Comparison of ENCODE assay signal across 20 cellular contexts in the genomic region with DNA sequence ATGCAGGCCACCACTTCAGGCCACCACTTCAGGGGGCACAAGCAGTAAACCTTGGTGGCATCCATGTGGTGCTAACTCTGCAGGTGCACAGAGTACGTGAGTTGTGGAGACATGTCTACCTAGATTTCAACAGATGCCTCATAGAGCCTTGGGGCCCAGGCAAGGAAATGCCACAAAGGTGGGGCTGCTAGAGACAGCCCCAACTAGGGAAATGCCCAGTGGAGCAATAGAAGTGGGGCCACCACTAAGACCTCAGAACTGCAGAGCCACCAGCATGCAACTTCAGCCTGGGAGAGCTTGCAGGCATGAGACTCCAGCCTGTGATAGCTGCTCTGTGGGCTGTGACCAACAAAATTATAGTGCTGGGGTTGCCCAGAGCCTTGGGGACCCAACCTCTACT.
DNase-seq lines count a peak whose midpoint lies in the region; ATAC-seq, FAIRE-seq and TF ChIP-seq lines count a peak whose summit lies in the region.
"Had no signal": no experiment of that assay in that cellular context is flagged by ENCODE, and none has a peak within 500 bp of the region (broad histone marks: within the 10 kb centered on the region; RNA-seq: fewer than 3 reads in every experiment).

No MANE protein-coding gene starts in this region.

- H3K36me3 Mint-ChIP-seq in stimulated activated memory B cell treated with anti-CD40 and anti-IgM and Interleukin-4, amounts not matched to agents 10 μg/mL and 1 μg/mL and 100 μg/mL, for 72 hours, result peaks cover 68% of the 10 kb centered on the region

- H3K56ac ChIP-seq in H1 (replicated peaks; ENCODE audit: insufficient read length, low read depth, low read length), result no peak overlapping the region

- H3K27ac ChIP-seq in H1 (ENCODE audit: low read depth, low read length) (no peak overlapping the region), MM.1S (ENCODE audit: low read length) (no peak overlapping the region)
- H3K27ac ChIP-seq: A549, HL-60 had no signal

- no peak overlapping the region for H2BK20ac ChIP-seq in H1 (ENCODE audit: low read length)

- peak; percentile 37 for ATAC-seq in HG02798 (IDR thresholded peaks at IDR 0.05; ENCODE audit: poor library complexity, unreplicated experiment)
- peak; percentile 36 for ATAC-seq in stimulated activated memory B cell treated with anti-CD40 and anti-IgM and Interleukin-4, amounts not matched to agents 10 μg/mL and 1 μg/mL and 100 μg/mL, for 72 hours
- no peak for ATAC-seq in GM21619 (IDR thresholded peaks at IDR 0.05; ENCODE audit: unreplicated experiment)
- ATAC-seq in HG02610 (IDR thresholded peaks at IDR 0.05; ENCODE audit: unreplicated experiment), result no peak
- ATAC-seq: A549; CD8-positive, alpha-beta T cell; HCT116 had no signal

- H3K36me3 ChIP-seq in H1 (ENCODE audit: control insufficient read depth in 2 of 4, insufficient read depth in 4 of 4, low read length in 3 of 4), result no peaks in the 10 kb centered on the region; a peak in 1 of 8 replicates
- no peaks in the 10 kb centered on the region; the same call in 1 of the 2 replicates for H3K36me3 ChIP-seq in MM.1S (replicated peaks; ENCODE audit: insufficient read depth, low read length)

- no peaks in the 10 kb centered on the region for H4K20me1 ChIP-seq in H1 (replicated peaks in 1 of 2; ENCODE audit: control insufficient read depth in 1 of 2, insufficient read depth in 2 of 2, low read length in 2 of 2)
- no peaks in the 10 kb centered on the region for H4K20me1 ChIP-seq in MM.1S (ENCODE audit: insufficient read depth, low read length)

- no peak overlapping the region for H3K9ac ChIP-seq in H1 (replicated peaks in 1 of 4; ENCODE audit: extremely low read depth in 1 of 4, low read depth in 3 of 4, low read length in 3 of 4)
- H3K9ac ChIP-seq in MM.1S (ENCODE audit: low read length), result no peak overlapping the region

- H3K27ac Mint-ChIP-seq in stimulated activated memory B cell treated with anti-CD40 and anti-IgM and Interleukin-4, amounts not matched to agents 10 μg/mL and 1 μg/mL and 100 μg/mL, for 72 hours, result no peak overlapping the region
- H3K27ac Mint-ChIP-seq: CD14-positive monocyte; CD8-positive, alpha-beta T cell had no signal

- peaks cover 11% of the 10 kb centered on the region for H3K9me3 Mint-ChIP-seq in stimulated activated memory B cell treated with anti-CD40 and anti-IgM and Interleukin-4, amounts not matched to agents 10 μg/mL and 1 μg/mL and 100 μg/mL, for 72 hours

- H3K9me3 ChIP-seq in H1 (ENCODE audit: insufficient read depth in 2 of 2, low read depth in 1 of 2, low read length in 1 of 2) (no peaks in the 10 kb centered on the region), MM.1S (replicated peaks; ENCODE audit: insufficient read depth, low read length) (no peaks in the 10 kb centered on the region)

- no peak overlapping the region for H2BK12ac ChIP-seq in H1 (ENCODE audit: low read depth, low read length)

- H3K4me3 ChIP-seq in H1 (ENCODE audit: extremely low read depth in 1 of 4, insufficient read depth in 2 of 4, low read depth in 3 of 4, low read length in 4 of 4) (no peak overlapping the region), MM.1S (ENCODE audit: low read length) (no peak overlapping the region)
- H3K4me3 ChIP-seq: A549 had no signal

- no peaks in the 10 kb centered on the region for H3K79me1 ChIP-seq in H1 (ENCODE audit: low read depth, low read length)

- TF ChIP-seq RAD21 in H1 (IDR thresholded peaks at IDR 0.05 in 1 of 2, conservative IDR thresholded peaks at IDR 0.05 in 1 of 2; ENCODE audit: low read depth in 2 of 2, low read length in 2 of 2), result no peak

- H3K27me3 ChIP-seq in H1 (replicated peaks in 1 of 4; ENCODE audit: control insufficient read depth in 3 of 4, extremely low read depth in 1 of 4, insufficient read depth in 3 of 4, low read length in 3 of 4), result no peaks in the 10 kb centered on the region
- H3K27me3 ChIP-seq in MM.1S (replicated peaks; ENCODE audit: insufficient read depth, low read length), result no peaks in the 10 kb centered on the region

- 0 out of 2 replicates have a peak overlapping the region, but pooled peaks have one; percentile 48 for H2BK5ac ChIP-seq in H1 (ENCODE audit: low read depth, low read length)

- no peak overlapping the region for H2BK15ac ChIP-seq in H1 (ENCODE audit: low read length)

- no peak overlapping the region for H2AK5ac ChIP-seq in H1 (ENCODE audit: low read depth, low read length)

- DNase-seq in GM12892 (ENCODE audit: insufficient read length) (no peak), H1 (ENCODE audit: low read depth in 1 of 2, low spot score in 2 of 2) (no peak), MM.1S (no peak)
- DNase-seq: CD8-positive, alpha-beta T cell; COR-L47; DMS153; DMS79 treated with DMSO at 0.1 percent for 48 hours; EL; Karpas-422 had no signal

- CTCF ChIA-PET in H1 (lab: Charles Lee; ENCODE audit: partially characterized antibody), result no interaction called here

- no peaks in the 10 kb centered on the region for H3K4me1 Mint-ChIP-seq in stimulated activated memory B cell treated with anti-CD40 and anti-IgM and Interleukin-4, amounts not matched to agents 10 μg/mL and 1 μg/mL and 100 μg/mL, for 72 hours
- H3K4me1 Mint-ChIP-seq: CD14-positive monocyte had no signal

- H2BK120ac ChIP-seq in H1 (replicated peaks; ENCODE audit: low read depth, low read length), result no peak overlapping the region

- TF ChIP-seq POLR2A in GM12892 (IDR thresholded peaks at IDR 0.05; ENCODE audit: low read depth, low read length), result no peak
- no peak for TF ChIP-seq POLR2A in H1 (IDR thresholded peaks at IDR 0.05; ENCODE audit: control extremely low read depth in 1 of 2, low read depth in 2 of 2, low read length in 2 of 2)

- WGBS in H1 (ENCODE audit: extremely low coverage in 1 of 2, insufficient coverage in 1 of 2, insufficient read length in 1 of 2, insufficient replicate concordance in 2 of 2, low coverage in 1 of 2, low lambda C conversion rate in 2 of 2, missing lambda C conversion rate in 1 of 2), 2 experiments, result 100% methylated on average over 1 of the region's 1 CpG; no CpG with 5 or more reads in 1 of the 2 experiments

- no peaks in the 10 kb centered on the region for H3F3A ChIP-seq in MM.1S (ENCODE audit: insufficient read depth, low read length)

- no peak overlapping the region; the same call in 1 of the 2 replicates for H4K8ac ChIP-seq in H1 (ENCODE audit: extremely low read depth, insufficient read depth, low read length)

- H3K9me2 ChIP-seq in MM.1S (replicated peaks; ENCODE audit: insufficient read depth, low read length), result no peaks in the 10 kb centered on the region

- H3K4me1 ChIP-seq in H1 (replicated peaks in 1 of 4; ENCODE audit: control insufficient read depth in 3 of 4, insufficient read depth in 4 of 4, low read length in 3 of 4), result no peaks in the 10 kb centered on the region
- H3K4me1 ChIP-seq in MM.1S (ENCODE audit: low read length), result peaks cover 16% of the 10 kb centered on the region
- H3K4me1 ChIP-seq: A549 had no signal

- no peak overlapping the region for H3K4me3 Mint-ChIP-seq in stimulated activated memory B cell treated with anti-CD40 and anti-IgM and Interleukin-4, amounts not matched to agents 10 μg/mL and 1 μg/mL and 100 μg/mL, for 72 hours
- H3K4me3 Mint-ChIP-seq: CD14-positive monocyte; CD8-positive, alpha-beta T cell had no signal

- H4K91ac ChIP-seq in H1 (replicated peaks; ENCODE audit: insufficient read length, low read length), result no peak overlapping the region

- no peak overlapping the region for H3K23ac ChIP-seq in H1 (ENCODE audit: insufficient read length)

- H3K18ac ChIP-seq in H1 (ENCODE audit: extremely low read depth, low read length), result no peak overlapping the region

- FAIRE-seq in GM12892 (lab: Jason Lieb, UNC) (peak; percentile 17), H1 (lab: Jason Lieb, UNC) (no peak)
- FAIRE-seq: A549, D721Med, G401.6, H54 had no signal

- TF ChIP-seq CTCF in H1 (IDR thresholded peaks at IDR 0.05; ENCODE audit: control extremely low read depth in 1 of 3, insufficient read depth in 1 of 3, low read depth in 1 of 3, low read length in 3 of 3), result no peak
- TF ChIP-seq CTCF in MM.1S (IDR thresholded peaks at IDR 0.05; ENCODE audit: low read length), result no peak

- TF ChIP-seq EP300 in H1 (IDR thresholded peaks at IDR 0.05; ENCODE audit: borderline replicate concordance in 1 of 2, low read depth in 2 of 2, low read length in 2 of 2), result no peak

- H3K4me2 ChIP-seq in H1 (ENCODE audit: insufficient read depth in 1 of 2, low read depth in 2 of 2, low read length in 2 of 2) (no peak overlapping the region), MM.1S (ENCODE audit: low read depth, low read length) (no peak overlapping the region)
- H3K4me2 ChIP-seq: A549 had no signal

- no peak overlapping the region for H4K5ac ChIP-seq in H1 (ENCODE audit: insufficient read length, low read depth, low read length)

- no peak overlapping the region for H3K14ac ChIP-seq in H1 (ENCODE audit: insufficient read length)

- H3K4ac ChIP-seq in H1 (replicated peaks; ENCODE audit: insufficient read length, low read depth, low read length), result no peak overlapping the region

- H3K27me3 Mint-ChIP-seq in stimulated activated memory B cell treated with anti-CD40 and anti-IgM and Interleukin-4, amounts not matched to agents 10 μg/mL and 1 μg/mL and 100 μg/mL, for 72 hours, result no peaks in the 10 kb centered on the region

- H2AFZ ChIP-seq in H1 (ENCODE audit: low read length) (no peak overlapping the region), MM.1S (ENCODE audit: low read length) (no peak overlapping the region)

- H3K23me2 ChIP-seq in H1 (ENCODE audit: low read depth, low read length), result no peaks in the 10 kb centered on the region; the same call in 1 of the 2 replicates

- POLR2A ChIA-PET in H1 (lab: Charles Lee; ENCODE audit: partially characterized antibody), result no interaction called here

- H3K79me2 ChIP-seq in H1 (ENCODE audit: control insufficient read depth in 1 of 2, insufficient read depth in 2 of 2, low read length in 2 of 2), result no peaks in the 10 kb centered on the region
- H3K79me2 ChIP-seq in MM.1S (ENCODE audit: low read length), result peaks cover 44% of the 10 kb centered on the region

TF ChIP-seq in H1, 55 proteins besides CTCF, POLR2A, EP300 and RAD21 (continues in another document):
- TF ChIP-seq SAP30 (IDR thresholded peaks at IDR 0.05; ENCODE audit: insufficient read depth, insufficient replicate concordance, low read length) (no peak), BCL11A (IDR thresholded peaks at IDR 0.05; ENCODE audit: low read depth in 2 of 2, low read length in 2 of 2) (no peak), SIRT6 (IDR thresholded peaks at IDR 0.05; ENCODE audit: low read length) (no peak), ZNF274 (IDR thresholded peaks at IDR 0.05; ENCODE audit: borderline replicate concordance, extremely low read depth, low read length) (no peak), POLR2AphosphoS5 (IDR thresholded peaks at IDR 0.05; ENCODE audit: low read depth, low read length) (no peak), BRCA1 (IDR thresholded peaks at IDR 0.05; ENCODE audit: low read depth, low read length) (no peak), CEBPB (IDR thresholded peaks at IDR 0.05; ENCODE audit: low read depth, low read length) (no peak), YY1 (IDR thresholded peaks at IDR 0.05; ENCODE audit: low read depth, low read length) (no peak), ASH2L (IDR thresholded peaks at IDR 0.05; ENCODE audit: low read length) (no peak), HDAC2 (IDR thresholded peaks at IDR 0.05; ENCODE audit: borderline replicate concordance in 1 of 2, low read depth in 2 of 2, low read length in 2 of 2) (no peak), NANOG (IDR thresholded peaks at IDR 0.05; ENCODE audit: insufficient read depth, low read depth, low read length, poor library complexity, severe bottlenecking) (no peak)

Comparison
In these comparisons a context has a peak if more than half of its experiments do, and no peak if none do; other contexts are left out.
1. ATAC-seq: peak in HG02798 (single experiment) and stimulated activated memory B cell treated with anti-CD40 and anti-IgM and Interleukin-4, amounts not matched to agents 10 μg/mL and 1 μg/mL and 100 μg/mL, for 72 hours (single experiment); none in GM21619 (single experiment) and HG02610 (single experiment).